In genomic region chr7:74272305-74273038, GRCh38 we compare ENCODE assay signal across 8 cellular contexts. TPM values are rescaled to one million over a fixed set of nuclear protein-coding genes. Genes with fewer than 3 reads are reported as not detected.
A peak's percentile ranks its signal among the peaks of the same experiment; 100 is the strongest.
DNase-seq lines count a peak whose midpoint lies in the region; ATAC-seq and TF ChIP-seq lines count a peak whose summit lies in the region.

No MANE protein-coding gene starts in this region.

- DNase-seq in RKO (ENCODE audit: low spot score): peak; percentile 76
- DNase-seq in dorsolateral prefrontal cortex: peak in 4 of 10 donors; percentile 28 to 52 (median 42)
- DNase-seq in mesothelial cell of epicardium (ENCODE audit: low spot score in 2 of 2, unreplicated experiment in 2 of 2): no peak
- DNase-seq in ureter (ENCODE audit: low spot score): peak; percentile 61
- DNase-seq in middle frontal gyrus (ENCODE audit: extremely low spot score, low spot score): no peak

- peak overlapping the region; percentile 50 for H2AFZ ChIP-seq in ACC112 (ENCODE audit: low read length, unreplicated experiment)

- no peaks in the 10 kb centered on the region for H3K9me3 Mint-ChIP-seq in mesothelial cell of epicardium

- peak overlapping the region; percentile 98 for H3K27ac ChIP-seq in ACC112 (ENCODE audit: low read depth, low read length)
- H3K27ac ChIP-seq in dorsolateral prefrontal cortex: peak overlapping the region in 57 of 59 donors; percentile 0 to 88 (median 77)

- H3K79me2 ChIP-seq in ACC112 (ENCODE audit: control insufficient read depth, insufficient read depth, low read length, unreplicated experiment): no peaks in the 10 kb centered on the region

- no peak overlapping the region for H3K4me3 ChIP-seq in ACC112 (ENCODE audit: low read depth, low read length)
- H3K4me3 ChIP-seq in dorsolateral prefrontal cortex: no peak overlapping the region

- H3K36me3 ChIP-seq in ACC112 (ENCODE audit: insufficient read depth, low read length): no peaks in the 10 kb centered on the region

- TF ChIP-seq CTCF in dorsolateral prefrontal cortex (IDR thresholded peaks at IDR 0.05 in 54 of 56, conservative IDR thresholded peaks at IDR 0.05 in 2 of 56; ENCODE audit: low read depth in 1 of 56, partially characterized antibody in 56 of 56) (no peak), mesothelial cell of epicardium (IDR thresholded peaks at IDR 0.05; ENCODE audit: unreplicated experiment) (no peak)

- intact Hi-C loops in dorsolateral prefrontal cortex (cut with DNase I): loop anchor here in 1 of 2 donors (1.0 kb wide), 1 partner anchor 16 kb away; no protein-coding TSS in a partner anchor

- H3K4me1 ChIP-seq in ACC112 (ENCODE audit: control insufficient read depth, insufficient read depth, low read length, unreplicated experiment): peaks cover 17% of the 10 kb centered on the region

- peak; percentile 66 for ATAC-seq in GM18870 (IDR thresholded peaks at IDR 0.05; ENCODE audit: unreplicated experiment)
- peak; percentile 60 for ATAC-seq in HG03039 (IDR thresholded peaks at IDR 0.05; ENCODE audit: unreplicated experiment)

- H3K4me3 Mint-ChIP-seq in mesothelial cell of epicardium: no peak overlapping the region

- H3K27ac Mint-ChIP-seq in mesothelial cell of epicardium: peak overlapping the region; percentile 93

- H3K4me1 Mint-ChIP-seq in mesothelial cell of epicardium: peaks cover 13% of the 10 kb centered on the region

- no peaks in the 10 kb centered on the region for H3K27me3 ChIP-seq in ACC112 (ENCODE audit: insufficient read depth, low read length)
- no peaks in the 10 kb centered on the region for H3K27me3 ChIP-seq in dorsolateral prefrontal cortex

- no peaks in the 10 kb centered on the region for H3K27me3 Mint-ChIP-seq in mesothelial cell of epicardium (ENCODE audit: low read depth)

- no peaks in the 10 kb centered on the region for H3K36me3 Mint-ChIP-seq in mesothelial cell of epicardium

RNA-seq across cellular contexts. Expression of gene CLIP2, which starts 16.7 kb away (rescaled TPM):
- total RNA-seq in dorsolateral prefrontal cortex: 100 to 1,000 TPM; 111 to 263 (median 148) TPM
- 34.1 to 40.8 TPM (median 40.2 TPM) in 3 replicates for total RNA-seq in mesothelial cell of epicardium
- 20.0 TPM for total RNA-seq in ureter

RNA-seq across cellular contexts. Expression of gene RFC2, which starts 18.3 kb away (rescaled TPM):
- total RNA-seq in dorsolateral prefrontal cortex (10 to 100 TPM; 10.9 to 31.7 (median 19.3) TPM), mesothelial cell of epicardium (25.8 to 30.0 TPM (median 25.8 TPM) in 3 replicates), ureter (23.3 TPM)

Comparison
In these comparisons a context has a peak if more than half of its experiments do, and no peak if none do; other contexts are left out.
1. DNase-seq: peak in RKO (single experiment) and ureter (single experiment); none in mesothelial cell of epicardium (0 of 2) and middle frontal gyrus (single experiment).